In genomic region chr12:105740970-105741725, GRCh38 we compare ENCODE assay signal across 10 cellular contexts.
DNase-seq lines count a peak whose midpoint lies in the region; ATAC-seq lines count a peak whose summit lies in the region.
"Had no signal": no experiment of that assay in that cellular context is flagged by ENCODE, and none has a peak within 500 bp of the region (broad histone marks: within the 10 kb centered on the region; RNA-seq: fewer than 3 reads in every experiment).

No MANE protein-coding gene starts in this region.

- no peak overlapping the region for H3K4me3 ChIP-seq in aorta (ENCODE audit: low read length in 2 of 2)

- intact Hi-C loops in aorta (cut with DNase I) = loop anchor here (10.0 kb wide), 3 partner anchors 224 to 394 kb away; partner anchors contain the start of gene NUAK1 (in 1 of the 2)

- no peaks in the 10 kb centered on the region for H3K9me3 ChIP-seq in aorta (ENCODE audit: control insufficient read depth, low read length)

- H3K27me3 ChIP-seq in aorta (ENCODE audit: control insufficient read depth in 1 of 2, insufficient read depth in 2 of 2, low read length in 1 of 2) = no peaks in the 10 kb centered on the region

- ATAC-seq in aorta (ENCODE audit: low FRiP score) = no peak
- no peak for ATAC-seq in activated CD4-positive, CD25-positive, alpha-beta regulatory T cell treated with anti-CD3 and anti-CD28 coated beads, Interleukin-2, amount 50 U/mL, for 24 hours
- no peak for ATAC-seq in GM18511 (IDR thresholded peaks at IDR 0.05; ENCODE audit: unreplicated experiment)
- ATAC-seq: stimulated activated naive B cell treated with anti-CD40 and anti-IgM and Interleukin-4, amounts not matched to agents 10 μg/mL and 1 μg/mL and 100 μg/mL, for 72 hours had no signal

- DNase-seq in NCI-H2227 treated with DMSO at 0.1 percent for 48 hours (lab: John Stamatoyannopoulos, UW) (peak; percentile 12), NCI-H2227 (lab: John Stamatoyannopoulos, UW; ENCODE audit: unreplicated experiment) (no peak), midbrain (lab: John Stamatoyannopoulos, UW) (peak; percentile 23), aorta (peak; percentile 54 to 79), NCI-H1048 (lab: John Stamatoyannopoulos, UW) (no peak)
- DNase-seq: activated CD4-positive, alpha-beta T cell treated with anti-CD3 and anti-CD28 coated beads for 4 hours; stimulated activated naive B cell treated with anti-CD40 and anti-IgM and Interleukin-4, amounts not matched to agents 10 μg/mL and 1 μg/mL and 100 μg/mL, for 72 hours had no signal

- no peaks in the 10 kb centered on the region for H3K36me3 ChIP-seq in aorta (ENCODE audit: control insufficient read depth in 1 of 2, insufficient read depth in 2 of 2, low read length in 1 of 2)

- peaks cover 13 to 16% of the 10 kb centered on the region in 2 donors for H3K4me1 ChIP-seq in aorta (ENCODE audit: control insufficient read depth in 1 of 2, insufficient read depth in 2 of 2, low read length in 2 of 2)

- 11 to 14% methylated on average over 9 of the region's 9 CpGs for WGBS in aorta, 2 donors

- H3K27ac ChIP-seq in cingulate gyrus (ENCODE audit: low read depth, low read length) = peak overlapping the region; percentile 10
- H3K27ac ChIP-seq in aorta (ENCODE audit: low read depth in 1 of 2, low read length in 2 of 2) = peak overlapping the region; percentile 69 to 80

Comparison
In these comparisons a context has a peak if more than half of its experiments do, and no peak if none do; other contexts are left out.
1. DNase-seq: peak in NCI-H2227 treated with DMSO at 0.1 percent for 48 hours (single experiment), midbrain (single experiment) and aorta (2 of 2); none in NCI-H2227 (single experiment) and NCI-H1048 (single experiment).